Comparison of ENCODE assay signal across 11 cellular contexts in the genomic region with DNA sequence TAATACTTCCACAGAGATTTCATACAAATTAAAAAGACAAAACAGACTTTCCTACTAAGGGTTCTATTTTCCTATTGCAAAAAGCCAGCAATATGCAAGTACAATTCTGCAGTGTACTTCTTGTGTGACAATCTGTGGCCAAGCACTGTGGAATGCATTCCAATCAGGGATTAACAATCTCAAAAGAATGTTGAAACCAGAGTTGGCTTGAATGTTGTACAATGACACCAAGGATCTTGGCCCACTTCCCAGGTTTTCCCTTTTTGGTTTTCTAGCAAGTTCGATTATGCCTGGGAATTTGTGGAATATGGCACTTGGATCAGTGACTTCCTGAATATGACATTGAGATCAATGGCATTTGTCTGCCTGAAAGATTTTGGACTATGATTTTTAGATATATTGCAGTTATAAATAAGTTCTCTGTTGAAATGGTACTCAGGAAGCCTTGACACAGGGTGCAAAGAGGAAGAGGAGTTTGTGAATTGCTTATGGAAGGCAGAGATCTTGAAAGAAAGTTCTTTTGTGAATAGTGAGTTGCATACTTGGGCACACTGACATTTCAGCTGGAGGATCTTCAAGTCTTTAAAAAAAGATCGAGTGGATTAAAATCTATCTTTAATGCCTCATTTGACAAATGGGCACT.
A peak's percentile ranks its signal among the peaks of the same experiment; 100 is the strongest.
DNase-seq lines count a peak whose midpoint lies in the region; ATAC-seq, FAIRE-seq and TF ChIP-seq lines count a peak whose summit lies in the region.
"Had no signal": no experiment of that assay in that cellular context is flagged by ENCODE, and none has a peak within 500 bp of the region (broad histone marks: within the 10 kb centered on the region; RNA-seq: fewer than 3 reads in every experiment).

No MANE protein-coding gene starts in this region.

- H3K27ac Mint-ChIP-seq in activated CD4-positive, alpha-beta T cell treated with anti-CD3 and anti-CD28 coated beads, Interleukin-2, amount 10 ng/mL, durations not matched to agents 7 days and 5 days: no peak overlapping the region
- H3K27ac Mint-ChIP-seq: activated CD4-positive, alpha-beta memory T cell treated with anti-CD3 and anti-CD28 coated beads, Interleukin-2, amount 10 ng/mL, durations not matched to agents 7 days and 5 days; natural killer cell had no signal

- peaks cover 52% of the 10 kb centered on the region for H3K4me1 Mint-ChIP-seq in activated CD4-positive, alpha-beta T cell treated with anti-CD3 and anti-CD28 coated beads, Interleukin-2, amount 10 ng/mL, durations not matched to agents 7 days and 5 days

- H3K4me3 ChIP-seq in HCT116 (replicated peaks in 1 of 2; ENCODE audit: low read depth in 1 of 2, low read length in 2 of 2): no peak overlapping the region
- no peak overlapping the region for H3K4me3 ChIP-seq in brain microvascular endothelial cell (ENCODE audit: low read depth, low read length)
- no peak overlapping the region for H3K4me3 ChIP-seq in keratinocyte (ENCODE audit: control insufficient read depth in 2 of 3, extremely low read depth in 1 of 3, insufficient read depth in 2 of 3, low read depth in 1 of 3, low read length in 3 of 3)

- no peak for TF ChIP-seq POLR2A in HCT116 (IDR thresholded peaks at IDR 0.05; ENCODE audit: borderline replicate concordance, extremely low read depth, insufficient read depth, insufficient read length)

- dilution Hi-C loops in keratinocyte (cut with MboI; ENCODE audit: extremely low pct_ligation_motif_present, low sequenced_read_pairs): no loop called here

- H3K36me3 Mint-ChIP-seq in activated CD4-positive, alpha-beta T cell treated with anti-CD3 and anti-CD28 coated beads, Interleukin-2, amount 10 ng/mL, durations not matched to agents 7 days and 5 days (ENCODE audit: low read depth): peaks cover 64% of the 10 kb centered on the region

- no peaks in the 10 kb centered on the region for H3K9me1 ChIP-seq in keratinocyte (ENCODE audit: control insufficient read depth, extremely low read depth, insufficient read depth, low read length)

- ATAC-seq in HCT116: peak; percentile 76
- ATAC-seq in GM18520 (IDR thresholded peaks at IDR 0.05; ENCODE audit: unreplicated experiment): no peak
- ATAC-seq: natural killer cell had no signal

- H3K27ac ChIP-seq in HCT116 (ENCODE audit: low read depth, low read length) (no peak overlapping the region), brain microvascular endothelial cell (peak overlapping the region; percentile 41), keratinocyte (ENCODE audit: control insufficient read depth, insufficient read depth, low read length) (no peak overlapping the region)

- H3K9me2 ChIP-seq in HCT116 (ENCODE audit: insufficient read depth): no peaks in the 10 kb centered on the region

- peak; percentile 65 for FAIRE-seq in keratinocyte (lab: Jason Lieb, UNC)
- FAIRE-seq: colon had no signal

- TF ChIP-seq CTCF in HCT116 (IDR thresholded peaks at IDR 0.05 in 2 of 3, conservative IDR thresholded peaks at IDR 0.05 in 1 of 3; ENCODE audit: borderline replicate concordance in 1 of 3, insufficient read depth in 1 of 3, low read depth in 2 of 3, low read length in 2 of 3): no peak
- no peak for TF ChIP-seq CTCF in brain microvascular endothelial cell (IDR thresholded peaks at IDR 0.05; ENCODE audit: low read depth, low read length, missing control alignments)
- no peak for TF ChIP-seq CTCF in keratinocyte (optimal IDR thresholded peaks at IDR 0.05 in 1 of 3, IDR thresholded peaks at IDR 0.05 in 1 of 3, conservative IDR thresholded peaks at IDR 0.05 in 1 of 3; ENCODE audit: extremely low read depth in 1 of 3, insufficient read depth in 2 of 3, low read length in 3 of 3)

- H3K36me3 ChIP-seq in HCT116 (ENCODE audit: control insufficient read depth in 1 of 2, insufficient read depth in 2 of 2, low read length in 2 of 2): peaks cover 5% of the 10 kb centered on the region in 2 experiments; a peak in 2 of 4 replicates
- H3K36me3 ChIP-seq in brain microvascular endothelial cell (replicated peaks): no peaks in the 10 kb centered on the region
- H3K36me3 ChIP-seq in keratinocyte (ENCODE audit: control insufficient read depth in 2 of 2, extremely low read depth in 1 of 2, insufficient read depth in 2 of 2, low read length in 2 of 2): peaks cover 0 to 1% of the 10 kb centered on the region in 2 experiments

- no peak for TF ChIP-seq RAD21 in HCT116 (IDR thresholded peaks at IDR 0.05; ENCODE audit: low read depth)

- peaks cover 17% of the 10 kb centered on the region for H3K9me3 Mint-ChIP-seq in activated CD4-positive, alpha-beta T cell treated with anti-CD3 and anti-CD28 coated beads, Interleukin-2, amount 10 ng/mL, durations not matched to agents 7 days and 5 days
- H3K9me3 Mint-ChIP-seq: natural killer cell had no signal

- H3K9ac ChIP-seq in HCT116 (ENCODE audit: low read length): no peak overlapping the region
- H3K9ac ChIP-seq in keratinocyte (ENCODE audit: control insufficient read depth, extremely low read depth, insufficient read depth, low read length): no peak overlapping the region

- H2AFZ ChIP-seq in HCT116 (ENCODE audit: low read depth, low read length, poor library complexity, severe bottlenecking) (no peak overlapping the region), keratinocyte (ENCODE audit: control insufficient read depth, low read length) (no peak overlapping the region)

- DNase-seq in HCT116 (ENCODE audit: low read depth, low spot score): peak; percentile 40
- peak; percentile 86 for DNase-seq in brain microvascular endothelial cell
- no peak for DNase-seq in keratinocyte (ENCODE audit: low read depth, low spot score)
- DNase-seq in stromal cell of bone marrow (ENCODE audit: low read depth): peak; percentile 67
- no peak for DNase-seq in NCI-H1694 treated with DMSO at 0.1 percent for 48 hours (lab: John Stamatoyannopoulos, UW)
- DNase-seq in activated CD4-positive, alpha-beta T cell treated with anti-CD3 and anti-CD28 coated beads for 4 hours: no peak
- DNase-seq in activated CD4-positive, alpha-beta T cell treated with anti-CD3 and anti-CD28 coated beads, Interleukin-2, amount 10 ng/mL, durations not matched to agents 7 days and 5 days: no peak
- DNase-seq: activated CD4-positive, alpha-beta memory T cell treated with anti-CD3 and anti-CD28 coated beads, Interleukin-2, amount 10 ng/mL, durations not matched to agents 7 days and 5 days; natural killer cell had no signal

- RAD21 ChIA-PET in HCT116 (lab: Charles Lee; ENCODE audit: low non-redundant PET in 1 of 2, low total read pairs in 2 of 2, uncharacterized antibody in 2 of 2, unreplicated experiment in 2 of 2): no interaction called here

- H3K9me3 ChIP-seq in HCT116 (ENCODE audit: control insufficient read depth in 1 of 2, insufficient read depth in 1 of 2, low read depth in 1 of 2, low read length in 2 of 2) (no peaks in the 10 kb centered on the region), keratinocyte (ENCODE audit: control insufficient read depth, low read depth, low read length) (no peaks in the 10 kb centered on the region)

- no peaks in the 10 kb centered on the region; the same call in 1 of the 2 replicates for H4K20me1 ChIP-seq in HCT116 (ENCODE audit: insufficient read depth)
- no peaks in the 10 kb centered on the region for H4K20me1 ChIP-seq in keratinocyte (ENCODE audit: control insufficient read depth, extremely low read depth, insufficient read depth, low read length)

- H3K27me3 ChIP-seq in HCT116 (ENCODE audit: insufficient read depth, low read length) (no peaks in the 10 kb centered on the region), brain microvascular endothelial cell (replicated peaks) (no peaks in the 10 kb centered on the region), keratinocyte (ENCODE audit: control insufficient read depth, extremely low read depth, insufficient read depth, low read length) (no peaks in the 10 kb centered on the region)

- no peaks in the 10 kb centered on the region for H3K27me3 Mint-ChIP-seq in activated CD4-positive, alpha-beta T cell treated with anti-CD3 and anti-CD28 coated beads, Interleukin-2, amount 10 ng/mL, durations not matched to agents 7 days and 5 days
- H3K27me3 Mint-ChIP-seq: activated CD4-positive, alpha-beta memory T cell treated with anti-CD3 and anti-CD28 coated beads, Interleukin-2, amount 10 ng/mL, durations not matched to agents 7 days and 5 days had no signal

- no TSS peak for BruUV-seq in HCT116 (replicated peaks; lab: Mats Ljungman, UMichigan)

- peaks cover 8 to 16% of the 10 kb centered on the region in 2 experiments for H3K4me1 ChIP-seq in HCT116 (ENCODE audit: control insufficient read depth in 1 of 2, insufficient read depth in 2 of 2, low read length in 2 of 2)
- H3K4me1 ChIP-seq in keratinocyte (ENCODE audit: control insufficient read depth, extremely low read depth, insufficient read depth, low read length): peaks cover 7% of the 10 kb centered on the region

- intact Hi-C loops in HCT116 (cut with micrococcal nuclease): no loop called here

- in situ Hi-C loops in brain microvascular endothelial cell (cut with HindIII; ENCODE audit: low pct_ligation_motif_present, low sequenced_read_pairs): no loop called here

- no peak overlapping the region for H3K4me3 Mint-ChIP-seq in activated CD4-positive, alpha-beta T cell treated with anti-CD3 and anti-CD28 coated beads, Interleukin-2, amount 10 ng/mL, durations not matched to agents 7 days and 5 days
- H3K4me3 Mint-ChIP-seq: activated CD4-positive, alpha-beta memory T cell treated with anti-CD3 and anti-CD28 coated beads, Interleukin-2, amount 10 ng/mL, durations not matched to agents 7 days and 5 days; natural killer cell had no signal

- H3K79me2 ChIP-seq in HCT116 (ENCODE audit: insufficient read depth, low read length) (no peaks in the 10 kb centered on the region), keratinocyte (ENCODE audit: control insufficient read depth, insufficient read depth, low read length) (no peaks in the 10 kb centered on the region)

- POLR2A ChIA-PET in HCT116 (lab: Charles Lee): no interaction called here
- POLR2A ChIA-PET in activated CD4-positive, alpha-beta T cell treated with anti-CD3 and anti-CD28 coated beads, Interleukin-2, amount 10 ng/mL, durations not matched to agents 7 days and 5 days (lab: Charles Lee): no interaction called here

- H3K4me2 ChIP-seq in HCT116 (ENCODE audit: low read length) (peak overlapping the region; percentile 23), keratinocyte (ENCODE audit: control insufficient read depth, extremely low read depth, insufficient read depth, low read depth, low read length) (no peak overlapping the region)

- CTCF ChIA-PET in HCT116 (lab: Charles Lee): no interaction called here
- CTCF ChIA-PET in activated CD4-positive, alpha-beta T cell treated with anti-CD3 and anti-CD28 coated beads, Interleukin-2, amount 10 ng/mL, durations not matched to agents 7 days and 5 days (lab: Charles Lee): no interaction called here

TF ChIP-seq in HCT116, 20 proteins besides CTCF, POLR2A, EP300 and RAD21 (continues in another document):
- TF ChIP-seq JUND (IDR thresholded peaks at IDR 0.05) (0 out of 2 replicates have a peak, but pooled peaks have one; percentile 13), CBX3 (IDR thresholded peaks at IDR 0.05; ENCODE audit: low read depth) (0 out of 2 replicates have a peak, but pooled peaks have one; percentile 18), CEBPB (IDR thresholded peaks at IDR 0.05; ENCODE audit: low read depth) (peak; percentile 39; the same call in 1 of the 2 replicates)

Comparison
In these comparisons a context has a peak if more than half of its experiments do, and no peak if none do; other contexts are left out.
1. DNase-seq: peak in HCT116 (single experiment), brain microvascular endothelial cell (single experiment) and stromal cell of bone marrow (single experiment); none in keratinocyte (single experiment), NCI-H1694 treated with DMSO at 0.1 percent for 48 hours (single experiment), activated CD4-positive, alpha-beta T cell treated with anti-CD3 and anti-CD28 coated beads for 4 hours (0 of 2) and activated CD4-positive, alpha-beta T cell treated with anti-CD3 and anti-CD28 coated beads, Interleukin-2, amount 10 ng/mL, durations not matched to agents 7 days and 5 days (single experiment).